1 cellular context compared by ENCODE assay signal in the genomic region with DNA sequence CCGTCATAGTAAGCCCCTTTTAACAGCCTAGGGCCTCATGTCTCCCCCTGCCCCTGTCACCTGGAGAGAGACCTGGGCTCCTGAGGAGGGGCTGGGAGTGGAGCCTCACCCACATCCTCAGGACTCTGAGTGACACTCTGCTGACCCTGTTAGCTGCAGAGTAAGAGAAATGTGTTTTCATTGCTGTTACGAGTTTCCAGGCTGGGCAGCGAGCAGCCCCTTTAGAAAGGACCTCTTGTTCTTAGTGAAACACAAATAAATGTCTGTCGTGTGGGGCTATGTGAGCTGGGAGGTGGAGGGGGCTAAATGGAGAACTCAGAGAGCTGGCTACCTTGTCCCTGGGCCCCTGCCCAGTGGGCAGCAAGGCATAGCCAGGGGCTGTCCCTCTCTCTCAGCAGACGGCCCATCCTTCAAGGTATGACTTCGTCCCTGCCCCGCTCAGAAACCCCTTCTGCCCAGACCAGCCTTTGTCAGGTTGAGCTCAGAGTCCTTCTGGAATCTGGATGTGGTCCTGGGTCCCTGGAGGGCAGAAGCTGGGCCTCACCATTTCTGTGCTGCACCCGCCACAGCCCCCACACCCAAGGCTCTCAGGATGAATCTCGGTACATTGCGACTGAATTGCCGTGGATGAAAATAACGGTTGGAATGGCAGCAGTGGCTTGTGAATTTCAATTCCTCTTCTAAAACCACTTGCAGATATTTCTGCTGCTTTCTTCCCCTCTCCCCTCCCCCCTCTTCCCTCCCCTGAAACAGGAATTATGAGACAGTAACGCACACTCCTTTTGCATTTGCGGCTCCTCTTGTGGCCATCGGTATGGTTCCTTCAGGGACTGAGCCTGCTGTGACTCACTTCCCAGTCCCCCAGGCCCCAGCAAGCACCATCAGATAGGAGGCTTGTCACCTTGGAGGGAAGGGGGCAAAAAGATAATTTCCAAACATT.
TF ChIP-seq lines count a peak whose summit lies in the region.

No MANE protein-coding gene starts in this region.

TF ChIP-seq in GM23338, 12 proteins besides CTCF, POLR2A, EP300 and RAD21 (continued from another document):
- TF ChIP-seq, protein P1, sequence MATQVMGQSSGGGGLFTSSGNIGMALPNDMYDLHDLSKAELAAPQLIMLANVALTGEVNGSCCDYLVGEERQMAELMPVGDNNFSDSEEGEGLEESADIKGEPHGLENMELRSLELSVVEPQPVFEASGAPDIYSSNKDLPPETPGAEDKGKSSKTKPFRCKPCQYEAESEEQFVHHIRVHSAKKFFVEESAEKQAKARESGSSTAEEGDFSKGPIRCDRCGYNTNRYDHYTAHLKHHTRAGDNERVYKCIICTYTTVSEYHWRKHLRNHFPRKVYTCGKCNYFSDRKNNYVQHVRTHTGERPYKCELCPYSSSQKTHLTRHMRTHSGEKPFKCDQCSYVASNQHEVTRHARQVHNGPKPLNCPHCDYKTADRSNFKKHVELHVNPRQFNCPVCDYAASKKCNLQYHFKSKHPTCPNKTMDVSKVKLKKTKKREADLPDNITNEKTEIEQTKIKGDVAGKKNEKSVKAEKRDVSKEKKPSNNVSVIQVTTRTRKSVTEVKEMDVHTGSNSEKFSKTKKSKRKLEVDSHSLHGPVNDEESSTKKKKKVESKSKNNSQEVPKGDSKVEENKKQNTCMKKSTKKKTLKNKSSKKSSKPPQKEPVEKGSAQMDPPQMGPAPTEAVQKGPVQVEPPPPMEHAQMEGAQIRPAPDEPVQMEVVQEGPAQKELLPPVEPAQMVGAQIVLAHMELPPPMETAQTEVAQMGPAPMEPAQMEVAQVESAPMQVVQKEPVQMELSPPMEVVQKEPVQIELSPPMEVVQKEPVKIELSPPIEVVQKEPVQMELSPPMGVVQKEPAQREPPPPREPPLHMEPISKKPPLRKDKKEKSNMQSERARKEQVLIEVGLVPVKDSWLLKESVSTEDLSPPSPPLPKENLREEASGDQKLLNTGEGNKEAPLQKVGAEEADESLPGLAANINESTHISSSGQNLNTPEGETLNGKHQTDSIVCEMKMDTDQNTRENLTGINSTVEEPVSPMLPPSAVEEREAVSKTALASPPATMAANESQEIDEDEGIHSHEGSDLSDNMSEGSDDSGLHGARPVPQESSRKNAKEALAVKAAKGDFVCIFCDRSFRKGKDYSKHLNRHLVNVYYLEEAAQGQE (IDR thresholded peaks at IDR 0.05; ENCODE audit: unreplicated experiment), result no peak
- no peak for TF ChIP-seq ZNF331 (CRISPR knock-in tag; IDR thresholded peaks at IDR 0.05; ENCODE audit: low read depth)
- no peak for TF ChIP-seq ETS1 (IDR thresholded peaks at IDR 0.05)
